9 cellular contexts compared by ENCODE assay signal in the genomic region with DNA sequence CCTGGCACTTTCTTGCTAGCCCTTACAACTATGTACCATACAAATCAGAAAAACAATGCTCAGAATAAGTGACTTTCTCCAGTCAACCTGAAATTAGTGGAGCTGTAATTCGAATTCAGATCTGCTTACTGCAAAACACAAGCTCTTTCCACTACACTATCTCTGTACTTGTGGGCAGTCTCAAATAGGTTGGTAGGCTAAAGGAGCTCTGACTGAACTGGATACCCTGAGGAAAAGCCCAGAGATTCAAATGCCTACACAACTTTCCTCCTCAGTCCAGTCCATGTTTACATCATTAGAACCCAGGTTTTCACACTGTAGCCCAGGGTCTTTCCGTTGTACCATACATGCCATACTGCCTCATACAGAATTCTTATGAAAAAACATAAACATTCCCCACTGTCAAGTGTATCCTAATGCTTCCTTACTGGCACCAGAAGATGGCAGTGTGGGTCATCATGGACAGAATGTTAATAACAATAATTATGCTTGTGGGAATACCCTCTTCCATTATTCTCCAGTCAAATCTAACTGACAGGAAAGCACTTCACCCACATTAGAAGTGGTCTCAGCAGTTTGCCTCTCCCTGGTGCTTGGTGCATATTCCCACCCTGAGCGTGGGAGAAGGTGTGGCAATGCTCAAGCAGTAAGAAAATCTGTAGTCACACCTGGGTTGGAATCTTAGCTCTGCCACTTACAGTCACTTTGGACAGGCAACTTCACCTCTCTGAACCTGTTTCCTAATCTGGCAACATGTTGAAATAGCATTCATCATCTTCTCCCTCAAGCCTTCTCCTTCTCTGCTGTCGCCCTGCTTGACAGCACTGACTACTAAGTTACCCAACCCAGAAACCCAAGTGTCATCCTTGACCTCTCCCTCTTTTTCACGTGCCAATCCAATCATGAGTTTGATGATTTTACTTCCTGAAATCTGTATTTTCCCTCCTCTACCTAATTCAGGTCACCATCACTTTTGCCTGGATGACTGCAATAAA. TPM values are rescaled to one million over a fixed set of nuclear protein-coding genes. Genes with fewer than 3 reads are reported as not detected.
DNase-seq lines count a peak whose midpoint lies in the region; ATAC-seq, FAIRE-seq and TF ChIP-seq lines count a peak whose summit lies in the region.
"Had no signal": no experiment of that assay in that cellular context is flagged by ENCODE, and none has a peak within 500 bp of the region (broad histone marks: within the 10 kb centered on the region; RNA-seq: fewer than 3 reads in every experiment).

No MANE protein-coding gene starts in this region.

- ATAC-seq in lower lobe of right lung (peak; percentile 76 to 84), HG03108 (IDR thresholded peaks at IDR 0.05; ENCODE audit: unreplicated experiment) (no peak), GM19351 (IDR thresholded peaks at IDR 0.05; ENCODE audit: unreplicated experiment) (no peak)

- H3K4me3 ChIP-seq in colonic mucosa (no peak overlapping the region), lower lobe of right lung (no peak overlapping the region)
- H3K4me3 ChIP-seq: BLaER1 had no signal

- H3K27me3 ChIP-seq in colonic mucosa, result no peaks in the 10 kb centered on the region
- peaks cover 7% of the 10 kb centered on the region for H3K27me3 ChIP-seq in lower lobe of right lung (ENCODE audit: low read depth)
- H3K27me3 ChIP-seq: BLaER1 had no signal

- intact Hi-C loops in colonic mucosa (cut with DNase I) (no loop called here), lower lobe of right lung (cut with DNase I) (loop anchor here (10.0 kb wide), 1 partner anchor 167 kb away; no protein-coding TSS in a partner anchor)

- H3K36me3 ChIP-seq in colonic mucosa (no peaks in the 10 kb centered on the region), lower lobe of right lung (no peaks in the 10 kb centered on the region)
- H3K36me3 ChIP-seq: BLaER1 had no signal

- H3K4me1 ChIP-seq in colonic mucosa, result no peaks in the 10 kb centered on the region
- no peaks in the 10 kb centered on the region for H3K4me1 ChIP-seq in lower lobe of right lung
- H3K4me1 ChIP-seq: BLaER1 had no signal

- H3K27ac ChIP-seq in colonic mucosa (no peak overlapping the region), lower lobe of right lung (no peak overlapping the region)
- H3K27ac ChIP-seq: BLaER1 had no signal

- DNase-seq in NCI-H1092 treated with DMSO at 0.1 percent for 48 hours (lab: John Stamatoyannopoulos, UW), result peak; percentile 22
- DNase-seq in NCI-H1092 (lab: John Stamatoyannopoulos, UW), result no peak
- DNase-seq in LoVo (ENCODE audit: low spot score), result peak; percentile 56
- peak; percentile 32 for DNase-seq in RCC 7860 (ENCODE audit: low spot score)
- DNase-seq in colonic mucosa, result peak; percentile 47
- DNase-seq in lower lobe of right lung, result no peak

- TF ChIP-seq CTCF in colonic mucosa (IDR thresholded peaks at IDR 0.05) (peak; percentile 64), lower lobe of right lung (IDR thresholded peaks at IDR 0.05) (peak; percentile 75)

- FAIRE-seq in RCC 7860 (lab: Jason Lieb, UNC), result no peak

- no peaks in the 10 kb centered on the region for H3K9me3 ChIP-seq in colonic mucosa
- H3K9me3 ChIP-seq in lower lobe of right lung, result no peaks in the 10 kb centered on the region
- H3K9me3 ChIP-seq: BLaER1 had no signal

- no peak overlapping the region for H3K9ac ChIP-seq in colonic mucosa (ENCODE audit: low read depth in 2 of 2, low read length in 2 of 2)
- H3K9ac ChIP-seq: BLaER1 had no signal

RNA-seq across cellular contexts. Expression of gene ZFYVE9, which starts 14.4 kb away (rescaled TPM):
- total RNA-seq in colonic mucosa (10 to 100 TPM; 13.1 to 18.9 TPM), lower lobe of right lung (18.7 TPM)

Comparison
In these comparisons a context has a peak if more than half of its experiments do, and no peak if none do; other contexts are left out.
1. DNase-seq: peak in NCI-H1092 treated with DMSO at 0.1 percent for 48 hours (single experiment), LoVo (single experiment), RCC 7860 (single experiment) and colonic mucosa (single experiment); none in NCI-H1092 (single experiment) and lower lobe of right lung (single experiment).
2. ATAC-seq: peak in lower lobe of right lung (2 of 2); none in HG03108 (single experiment) and GM19351 (single experiment).